16 cellular contexts compared by ENCODE assay signal in genomic region chr19:21398851-21399250, GRCh38. TPM values are rescaled to one million over a fixed set of nuclear protein-coding genes. Genes with fewer than 3 reads are reported as not detected.
DNase-seq lines count a peak whose midpoint lies in the region; ATAC-seq and TF ChIP-seq lines count a peak whose summit lies in the region.
"Had no signal": no experiment of that assay in that cellular context is flagged by ENCODE, and none has a peak within 500 bp of the region (broad histone marks: within the 10 kb centered on the region; RNA-seq: fewer than 3 reads in every experiment).

No MANE protein-coding gene starts in this region.

- peaks cover 8% of the 10 kb centered on the region for H3K9me3 ChIP-seq in CD8-positive, alpha-beta T cell (ENCODE audit: low read length)
- H3K9me3 ChIP-seq in spleen, result peaks cover 0 to 57% (median 22%) of the 10 kb centered on the region in 8 donors
- H3K9me3 ChIP-seq: thoracic aorta had no signal

- ATAC-seq in CD8-positive, alpha-beta T cell, result no peak

- H3K4me3 ChIP-seq in CD8-positive, alpha-beta T cell (ENCODE audit: low read depth, low read length), result no peak overlapping the region
- H3K4me3 ChIP-seq in spleen, result no peak overlapping the region

- peak overlapping the region; percentile 48 for H3K4me3 Mint-ChIP-seq in CD8-positive, alpha-beta T cell
- H3K4me3 Mint-ChIP-seq in endothelial cell (ENCODE audit: unreplicated experiment), result peak overlapping the region; percentile 22
- peak overlapping the region; percentile 74 for H3K4me3 Mint-ChIP-seq in nephron progenitor cell

- no peaks in the 10 kb centered on the region for H3K27me3 Mint-ChIP-seq in CD8-positive, alpha-beta T cell (ENCODE audit: low read depth)
- H3K27me3 Mint-ChIP-seq in endothelial cell (ENCODE audit: unreplicated experiment), result peaks cover 2% of the 10 kb centered on the region
- H3K27me3 Mint-ChIP-seq in nephron progenitor cell (ENCODE audit: low read depth, poor library complexity), result peaks cover 8% of the 10 kb centered on the region
- H3K27me3 Mint-ChIP-seq: activated CD4-positive, alpha-beta T cell treated with anti-CD3 and anti-CD28 coated beads, Interleukin-2, amount 10 ng/mL, durations not matched to agents 24 days and 14 days had no signal

- H3K27me3 ChIP-seq in CD8-positive, alpha-beta T cell (ENCODE audit: insufficient read depth, low read length), result no peaks in the 10 kb centered on the region
- H3K27me3 ChIP-seq in spleen (replicated peaks in 1 of 7), result no peaks in the 10 kb centered on the region
- H3K27me3 ChIP-seq: SJCRH30 had no signal

- peaks cover 60% of the 10 kb centered on the region for H3K36me3 Mint-ChIP-seq in CD8-positive, alpha-beta T cell
- H3K36me3 Mint-ChIP-seq in endothelial cell (ENCODE audit: low read depth, unreplicated experiment), result peaks cover 17% of the 10 kb centered on the region
- peaks cover 79% of the 10 kb centered on the region for H3K36me3 Mint-ChIP-seq in nephron progenitor cell (ENCODE audit: low read depth)

- POLR2A ChIA-PET in CD8-positive, alpha-beta T cell (lab: Charles Lee), result interaction anchor here (0.6 kb wide), 1 partner anchor 323 kb away, joined by 3 read pairs; no protein-coding TSS in a partner anchor

- peaks cover 15% of the 10 kb centered on the region for H3K4me1 ChIP-seq in CD8-positive, alpha-beta T cell (ENCODE audit: insufficient read depth, low read length)
- peaks cover 5 to 50% (median 32%) of the 10 kb centered on the region in 6 donors for H3K4me1 ChIP-seq in spleen

- no peak for TF ChIP-seq POLR2A in spleen (IDR thresholded peaks at IDR 0.05)

- H3K27ac ChIP-seq in CD8-positive, alpha-beta T cell (ENCODE audit: low read depth, low read length), result no peak overlapping the region
- no peak overlapping the region for H3K27ac ChIP-seq in spleen
- H3K27ac ChIP-seq: C4-2B, parathyroid adenoma, SJCRH30, thoracic aorta had no signal

- H3K9me3 Mint-ChIP-seq in CD8-positive, alpha-beta T cell, result peaks cover 3% of the 10 kb centered on the region
- H3K9me3 Mint-ChIP-seq in endothelial cell (ENCODE audit: unreplicated experiment) (no peaks in the 10 kb centered on the region), nephron progenitor cell (peaks cover 92% of the 10 kb centered on the region)

- intact Hi-C loops in CD8-positive, alpha-beta T cell (cut with DNase I, micrococcal nuclease), result loop anchor here (5.0 to 10.0 kb wide), 3 partner anchors 257 to 834 kb away; partner anchors contain the start of genes ZNF43 (in 1 of the 2), ZNF431 (in 1 of the 2) and ZNF737 (in 1 of the 2)
- intact Hi-C loops in spleen (cut with DNase I; ENCODE audit: low total_unique reads), result no loop called here

- peaks cover 55% of the 10 kb centered on the region for H3K4me1 Mint-ChIP-seq in CD8-positive, alpha-beta T cell (ENCODE audit: low read depth)
- H3K4me1 Mint-ChIP-seq in endothelial cell (ENCODE audit: unreplicated experiment) (peaks cover 14% of the 10 kb centered on the region), nephron progenitor cell (peaks cover 10% of the 10 kb centered on the region)

- TF ChIP-seq CTCF in CD8-positive, alpha-beta T cell (IDR thresholded peaks at IDR 0.05), result no peak
- no peak for TF ChIP-seq CTCF in endothelial cell (IDR thresholded peaks at IDR 0.05; ENCODE audit: unreplicated experiment)
- TF ChIP-seq CTCF in nephron progenitor cell (IDR thresholded peaks at IDR 0.05), result no peak
- no peak for TF ChIP-seq CTCF in spleen (IDR thresholded peaks at IDR 0.05 in 8 of 11, conservative IDR thresholded peaks at IDR 0.05 in 3 of 11)

- 95 to 99% (median 97%) methylated on average over 5 of the region's 5 CpGs for WGBS in spleen, 5 donors

- no peak for DNase-seq in CD8-positive, alpha-beta T cell
- DNase-seq in LHCN-M2 (ENCODE audit: low read depth) (peak; percentile 8), endothelial cell (ENCODE audit: low spot score) (no peak), nephron progenitor cell (no peak), NCI-H1694 (lab: John Stamatoyannopoulos, UW) (no peak), spleen (no peak)
- no peak for DNase-seq in activated effector memory CD4-positive, alpha-beta T cell treated with anti-CD3 and anti-CD28 coated beads, Interleukin-2, amount 50 U/mL, for 16 hours
- DNase-seq: activated CD4-positive, alpha-beta T cell treated with anti-CD3 and anti-CD28 coated beads, Interleukin-2, amount 10 ng/mL, durations not matched to agents 24 days and 14 days; amygdala; NCI-H2081; NCI-H510A treated with DMSO at 0.1 percent for 48 hours; SJCRH30; T1000 had no signal

- H3K36me3 ChIP-seq in CD8-positive, alpha-beta T cell (ENCODE audit: insufficient read depth, low read length), result no peaks in the 10 kb centered on the region
- H3K36me3 ChIP-seq in spleen, result peaks cover 3 to 52% (median 17%) of the 10 kb centered on the region in 6 donors
- H3K36me3 ChIP-seq: thoracic aorta had no signal

- CTCF ChIA-PET in CD8-positive, alpha-beta T cell (lab: Charles Lee), result no interaction called here

- no peak overlapping the region for H3K27ac Mint-ChIP-seq in CD8-positive, alpha-beta T cell
- H3K27ac Mint-ChIP-seq in endothelial cell (ENCODE audit: unreplicated experiment) (no peak overlapping the region), nephron progenitor cell (no peak overlapping the region)
- H3K27ac Mint-ChIP-seq: activated CD4-positive, alpha-beta T cell treated with anti-CD3 and anti-CD28 coated beads, Interleukin-2, amount 10 ng/mL, durations not matched to agents 24 days and 14 days had no signal

RNA-seq across cellular contexts. Expression of gene ZNF493, which starts 1.9 kb away (rescaled TPM):
- 10 to 100 TPM; 44.6 to 46.1 TPM for total RNA-seq in CD8-positive, alpha-beta T cell
- total RNA-seq in LHCN-M2 (2014; rRNA removed), result 6.3 and 15.5 TPM in 2 replicates
- polyA plus RNA-seq in LHCN-M2 (2012), result 2.0 TPM
- total RNA-seq in endothelial cell (ENCODE audit: unreplicated experiment), result 16.2 TPM
- total RNA-seq in spleen, result 10 to 100 TPM; 34.0 to 85.4 (median 39.8) TPM
- polyA plus RNA-seq in spleen, result 1 to 10 TPM; 7.9 to 8.3 (median 8.1) TPM

RNA-seq across cellular contexts. Expression of gene ZNF738, which starts 40.1 kb away (rescaled TPM):
- total RNA-seq in CD8-positive, alpha-beta T cell, result 1 to 10 TPM; 5.6 to 6.3 TPM
- 11.7 and 18.1 TPM in 2 replicates for total RNA-seq in LHCN-M2 (2014; rRNA removed)
- polyA plus RNA-seq in LHCN-M2 (2012), result 7.9 TPM
- 24.0 TPM for total RNA-seq in endothelial cell (ENCODE audit: unreplicated experiment)
- 10 to 100 TPM in 2 of 7 donors, 1 to 10 TPM in 5; 6.2 to 16.5 (median 9.3) TPM for total RNA-seq in spleen
- 1 to 10 TPM; 4.5 to 7.4 (median 5.4) TPM for polyA plus RNA-seq in spleen

Comparison
In these comparisons a context has a peak if more than half of its experiments do, and no peak if none do; other contexts are left out.
1. H3K4me3 Mint-ChIP-seq: peak in every context shown above with its lines; median percentile 74 in nephron progenitor cell; 48 in CD8-positive, alpha-beta T cell; 22 in endothelial cell.